9 cellular contexts compared by ENCODE assay signal in genomic region chr7:156780724-156781455, GRCh38.
DNase-seq lines count a peak whose midpoint lies in the region; ATAC-seq lines count a peak whose summit lies in the region.
"Had no signal": no experiment of that assay in that cellular context is flagged by ENCODE, and none has a peak within 500 bp of the region (broad histone marks: within the 10 kb centered on the region; RNA-seq: fewer than 3 reads in every experiment).

No MANE protein-coding gene starts in this region.

- peaks cover 27% of the 10 kb centered on the region for H3K4me1 Mint-ChIP-seq in activated T-helper 17 cell treated with anti-CD3 and anti-CD28 coated beads, Interleukin-2, amount 50 U/mL, for 72 hours

- H3K36me3 Mint-ChIP-seq in activated T-helper 17 cell treated with anti-CD3 and anti-CD28 coated beads, Interleukin-2, amount 50 U/mL, for 72 hours (ENCODE audit: low read depth), result peaks cover 14% of the 10 kb centered on the region

- H3K27ac Mint-ChIP-seq in activated T-helper 17 cell treated with anti-CD3 and anti-CD28 coated beads, Interleukin-2, amount 50 U/mL, for 72 hours, result peak overlapping the region; percentile 47

- no peak for DNase-seq in nucleus accumbens (lab: John Stamatoyannopoulos, UW)
- DNase-seq in hippocampal formation (lab: John Stamatoyannopoulos, UW), result no peak
- DNase-seq in NCI-H1694 (lab: John Stamatoyannopoulos, UW), result no peak
- DNase-seq: NCI-H774 had no signal

- H3K27me3 Mint-ChIP-seq in activated T-helper 17 cell treated with anti-CD3 and anti-CD28 coated beads, Interleukin-2, amount 50 U/mL, for 72 hours, result no peaks in the 10 kb centered on the region

- H3K4me3 Mint-ChIP-seq in activated T-helper 17 cell treated with anti-CD3 and anti-CD28 coated beads, Interleukin-2, amount 50 U/mL, for 72 hours, result no peak overlapping the region

- H3K9me3 Mint-ChIP-seq in activated T-helper 17 cell treated with anti-CD3 and anti-CD28 coated beads, Interleukin-2, amount 50 U/mL, for 72 hours, result peaks cover 3% of the 10 kb centered on the region

- ATAC-seq in GM18519 (IDR thresholded peaks at IDR 0.05; ENCODE audit: low FRiP score, unreplicated experiment) (peak; percentile 83), GM21529 (IDR thresholded peaks at IDR 0.05; ENCODE audit: unreplicated experiment) (peak; percentile 92), HG03460 (IDR thresholded peaks at IDR 0.05; ENCODE audit: unreplicated experiment) (peak; percentile 91)
- ATAC-seq in activated T-helper 17 cell treated with anti-CD3 and anti-CD28 coated beads, Interleukin-2, amount 50 U/mL, for 72 hours (replicated peaks), result no peak
- ATAC-seq in activated CD4-positive, CD25-positive, alpha-beta regulatory T cell treated with anti-CD3 and anti-CD28 coated beads, Interleukin-2, amount 50 U/mL, for 24 hours, result no peak

Comparison
In these comparisons a context has a peak if more than half of its experiments do, and no peak if none do; other contexts are left out.
1. ATAC-seq: peak in GM18519 (single experiment), GM21529 (single experiment) and HG03460 (single experiment); none in activated T-helper 17 cell treated with anti-CD3 and anti-CD28 coated beads, Interleukin-2, amount 50 U/mL, for 72 hours (single experiment) and activated CD4-positive, CD25-positive, alpha-beta regulatory T cell treated with anti-CD3 and anti-CD28 coated beads, Interleukin-2, amount 50 U/mL, for 24 hours (0 of 2).